Comparison of ENCODE assay signal across 14 cellular contexts in the genomic region with DNA sequence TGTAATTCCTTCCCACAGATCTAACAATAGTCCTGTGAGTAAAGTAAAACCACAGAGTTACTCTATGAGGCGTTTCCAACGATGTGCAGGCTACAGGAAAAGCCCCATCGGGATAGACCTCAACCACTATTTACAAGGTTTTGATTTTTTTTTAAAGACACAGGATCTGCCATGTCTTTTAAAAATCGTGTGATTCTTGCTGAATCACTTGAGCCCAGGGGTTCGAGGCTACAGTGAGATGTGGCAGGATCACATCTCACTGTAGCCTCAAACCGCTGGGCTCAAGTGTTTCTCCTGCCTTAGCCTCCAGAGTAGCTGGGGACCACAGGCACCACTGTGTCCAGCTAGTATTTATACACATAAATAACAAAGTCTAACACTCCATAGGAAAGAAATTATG. TPM values are rescaled to one million over a fixed set of nuclear protein-coding genes. Genes with fewer than 3 reads are reported as not detected.
DNase-seq lines count a peak whose midpoint lies in the region; ATAC-seq and TF ChIP-seq lines count a peak whose summit lies in the region.
"Had no signal": no experiment of that assay in that cellular context is flagged by ENCODE, and none has a peak within 500 bp of the region (broad histone marks: within the 10 kb centered on the region; RNA-seq: fewer than 3 reads in every experiment).

No MANE protein-coding gene starts in this region.

- WGBS in transverse colon (ENCODE audit: low coverage in 1 of 2), 2 donors: 34 to 58% methylated on average over 3 to 6 of the region's 6 CpGs

- POLR2A ChIA-PET in naive thymus-derived CD8-positive, alpha-beta T cell (lab: Charles Lee): interaction anchor here (0.8 kb wide), 1 partner anchor 51 kb away, joined by 3 read pairs; the partner anchor contains the start of gene MED17

- peaks cover 6 to 52% (median 19%) of the 10 kb centered on the region in 4 donors for H3K4me1 ChIP-seq in transverse colon

- H3K9me3 ChIP-seq in transverse colon: no peaks in the 10 kb centered on the region

- H3K4me3 ChIP-seq in dorsolateral prefrontal cortex (no peak overlapping the region), transverse colon (no peak overlapping the region)
- H3K4me3 ChIP-seq: lung had no signal

- peak overlapping the region in 2 of 59 donors; percentile 9 to 13 for H3K27ac ChIP-seq in dorsolateral prefrontal cortex
- H3K27ac ChIP-seq in transverse colon: peak overlapping the region in 1 of 4 donors; percentile 35

- TF ChIP-seq EP300 in transverse colon (IDR thresholded peaks at IDR 0.05; ENCODE audit: low read depth): no peak

- intact Hi-C loops in activated CD4-positive, alpha-beta T cell treated with anti-CD3 and anti-CD28 coated beads, Interleukin-2, amount 10 ng/mL, durations not matched to agents 24 days and 14 days (cut with micrococcal nuclease): no loop called here
- intact Hi-C loops in dorsolateral prefrontal cortex (cut with DNase I): no loop called here
- intact Hi-C loops in transverse colon (cut with DNase I; ENCODE audit: low total_unique reads): no loop called here

- peaks cover 54% of the 10 kb centered on the region for H3K4me1 Mint-ChIP-seq in activated CD4-positive, alpha-beta T cell treated with anti-CD3 and anti-CD28 coated beads, Interleukin-2, amount 10 ng/mL, durations not matched to agents 24 days and 14 days
- H3K4me1 Mint-ChIP-seq in IgD-negative memory B cell: peaks cover 26 to 45% (median 43%) of the 10 kb centered on the region in 3 donors
- peaks cover 58% of the 10 kb centered on the region for H3K4me1 Mint-ChIP-seq in activated naive CD8-positive, alpha-beta T cell (ENCODE audit: low read depth)
- H3K4me1 Mint-ChIP-seq in naive thymus-derived CD8-positive, alpha-beta T cell: peaks cover 13 to 60% (median 47%) of the 10 kb centered on the region in 4 donors
- peaks cover 10 to 29% of the 10 kb centered on the region in 2 donors for H3K4me1 Mint-ChIP-seq in stimulated activated naive B cell treated with anti-CD40 and anti-IgM and Interleukin-4, amounts not matched to agents 10 μg/mL and 1 μg/mL and 100 μg/mL, for 72 hours

- peak overlapping the region; percentile 33 for H3K4me3 Mint-ChIP-seq in activated CD4-positive, alpha-beta T cell treated with anti-CD3 and anti-CD28 coated beads, Interleukin-2, amount 10 ng/mL, durations not matched to agents 24 days and 14 days
- no peak overlapping the region for H3K4me3 Mint-ChIP-seq in IgD-negative memory B cell
- H3K4me3 Mint-ChIP-seq in activated naive CD8-positive, alpha-beta T cell: peak overlapping the region; percentile 100
- no peak overlapping the region for H3K4me3 Mint-ChIP-seq in naive thymus-derived CD8-positive, alpha-beta T cell
- no peak overlapping the region for H3K4me3 Mint-ChIP-seq in stimulated activated naive B cell treated with anti-CD40 and anti-IgM and Interleukin-4, amounts not matched to agents 10 μg/mL and 1 μg/mL and 100 μg/mL, for 72 hours

- ATAC-seq in naive thymus-derived CD8-positive, alpha-beta T cell: no peak
- no peak for ATAC-seq in stimulated activated naive B cell treated with anti-CD40 and anti-IgM and Interleukin-4, amounts not matched to agents 10 μg/mL and 1 μg/mL and 100 μg/mL, for 72 hours (replicated peaks)
- ATAC-seq: activated CD4-positive, CD25-positive, alpha-beta regulatory T cell treated with anti-CD3 and anti-CD28 coated beads, Interleukin-2, amount 50 U/mL, for 24 hours had no signal

- H3K36me3 ChIP-seq in transverse colon: peaks cover 0 to 93% (median 42%) of the 10 kb centered on the region in 4 donors

- peaks cover 87% of the 10 kb centered on the region for H3K36me3 Mint-ChIP-seq in activated CD4-positive, alpha-beta T cell treated with anti-CD3 and anti-CD28 coated beads, Interleukin-2, amount 10 ng/mL, durations not matched to agents 24 days and 14 days (ENCODE audit: low read depth)
- H3K36me3 Mint-ChIP-seq in IgD-negative memory B cell: peaks cover 3% of the 10 kb centered on the region
- H3K36me3 Mint-ChIP-seq in activated naive CD8-positive, alpha-beta T cell: peaks cover 34% of the 10 kb centered on the region
- H3K36me3 Mint-ChIP-seq in naive thymus-derived CD8-positive, alpha-beta T cell: peaks cover 0 to 98% (median 41%) of the 10 kb centered on the region in 3 donors
- H3K36me3 Mint-ChIP-seq in stimulated activated naive B cell treated with anti-CD40 and anti-IgM and Interleukin-4, amounts not matched to agents 10 μg/mL and 1 μg/mL and 100 μg/mL, for 72 hours: peaks cover 37 to 50% of the 10 kb centered on the region in 2 donors

- no peak for TF ChIP-seq POLR2A in transverse colon (IDR thresholded peaks at IDR 0.05)

- in situ Hi-C loops in transverse colon (cut with MboI; ENCODE audit: low pct_ligation_motif_present in 1 of 4, low pct_unique_long_range_greater_than_20kb in 1 of 4, low sequenced_read_pairs in 3 of 4): loop anchor here in 2 of 4 donors (25.0 kb wide), 1 partner anchor 754 kb away; the partner anchor contains the start of genes ANKRD49 (in 2 of the 2) and MRE11 (in 2 of the 2)

- H3K27ac Mint-ChIP-seq in activated CD4-positive, alpha-beta T cell treated with anti-CD3 and anti-CD28 coated beads, Interleukin-2, amount 10 ng/mL, durations not matched to agents 24 days and 14 days: no peak overlapping the region
- peak overlapping the region in 2 of 3 donors; percentile 76 to 81 for H3K27ac Mint-ChIP-seq in IgD-negative memory B cell
- H3K27ac Mint-ChIP-seq in activated naive CD8-positive, alpha-beta T cell: peak overlapping the region; percentile 73
- H3K27ac Mint-ChIP-seq in naive thymus-derived CD8-positive, alpha-beta T cell: peak overlapping the region in 8 of 10 donors; percentile 3 to 76 (median 56)
- no peak overlapping the region for H3K27ac Mint-ChIP-seq in stimulated activated naive B cell treated with anti-CD40 and anti-IgM and Interleukin-4, amounts not matched to agents 10 μg/mL and 1 μg/mL and 100 μg/mL, for 72 hours

- H3K9me3 Mint-ChIP-seq in activated CD4-positive, alpha-beta T cell treated with anti-CD3 and anti-CD28 coated beads, Interleukin-2, amount 10 ng/mL, durations not matched to agents 24 days and 14 days: no peaks in the 10 kb centered on the region
- H3K9me3 Mint-ChIP-seq in IgD-negative memory B cell: no peaks in the 10 kb centered on the region
- H3K9me3 Mint-ChIP-seq in activated naive CD8-positive, alpha-beta T cell (ENCODE audit: low read depth): no peaks in the 10 kb centered on the region
- no peaks in the 10 kb centered on the region for H3K9me3 Mint-ChIP-seq in naive thymus-derived CD8-positive, alpha-beta T cell
- no peaks in the 10 kb centered on the region for H3K9me3 Mint-ChIP-seq in stimulated activated naive B cell treated with anti-CD40 and anti-IgM and Interleukin-4, amounts not matched to agents 10 μg/mL and 1 μg/mL and 100 μg/mL, for 72 hours

- no peaks in the 10 kb centered on the region for H3K27me3 ChIP-seq in dorsolateral prefrontal cortex
- no peaks in the 10 kb centered on the region for H3K27me3 ChIP-seq in transverse colon

- DNase-seq in activated CD4-positive, alpha-beta T cell treated with anti-CD3 and anti-CD28 coated beads, Interleukin-2, amount 10 ng/mL, durations not matched to agents 24 days and 14 days: no peak
- DNase-seq in activated CD4-positive, alpha-beta T cell treated with anti-CD3 and anti-CD28 coated beads for 1 hour: no peak
- no peak for DNase-seq in naive thymus-derived CD8-positive, alpha-beta T cell
- DNase-seq in dorsolateral prefrontal cortex (no peak), transverse colon (no peak)
- no peak for DNase-seq in stimulated activated naive B cell treated with anti-CD40 and anti-IgM and Interleukin-4, amounts not matched to agents 10 μg/mL and 1 μg/mL and 100 μg/mL, for 72 hours
- DNase-seq: activated gamma-delta T cell treated with Interleukin-2 at 50 U/mL for 16 hours, hypothalamus, NCI-H146, NCI-H748 treated with DMSO at 0.1 percent for 48 hours had no signal

- no peak for TF ChIP-seq CTCF in dorsolateral prefrontal cortex (IDR thresholded peaks at IDR 0.05 in 54 of 56, conservative IDR thresholded peaks at IDR 0.05 in 2 of 56; ENCODE audit: low read depth in 1 of 56, partially characterized antibody in 56 of 56)
- TF ChIP-seq CTCF in transverse colon (IDR thresholded peaks at IDR 0.05): no peak

- no peaks in the 10 kb centered on the region for H3K27me3 Mint-ChIP-seq in activated CD4-positive, alpha-beta T cell treated with anti-CD3 and anti-CD28 coated beads, Interleukin-2, amount 10 ng/mL, durations not matched to agents 24 days and 14 days
- no peaks in the 10 kb centered on the region for H3K27me3 Mint-ChIP-seq in IgD-negative memory B cell
- H3K27me3 Mint-ChIP-seq in activated naive CD8-positive, alpha-beta T cell: no peaks in the 10 kb centered on the region
- H3K27me3 Mint-ChIP-seq in naive thymus-derived CD8-positive, alpha-beta T cell: no peaks in the 10 kb centered on the region
- H3K27me3 Mint-ChIP-seq in stimulated activated naive B cell treated with anti-CD40 and anti-IgM and Interleukin-4, amounts not matched to agents 10 μg/mL and 1 μg/mL and 100 μg/mL, for 72 hours: no peaks in the 10 kb centered on the region

RNA-seq across cellular contexts. Expression of gene TAF1D, which starts 7.8 kb away (rescaled TPM):
- 328 and 342 TPM in 2 replicates for total RNA-seq in activated CD4-positive, alpha-beta T cell treated with anti-CD3 and anti-CD28 coated beads, Interleukin-2, amount 10 ng/mL, durations not matched to agents 24 days and 14 days
- 33.4 TPM for polyA plus RNA-seq in IgD-negative memory B cell
- total RNA-seq in naive thymus-derived CD8-positive, alpha-beta T cell: 100 to 1,000 TPM; 210 to 215 TPM
- polyA plus RNA-seq in naive thymus-derived CD8-positive, alpha-beta T cell: 10 to 100 TPM; 22.3 to 25.3 (median 22.4) TPM
- total RNA-seq in dorsolateral prefrontal cortex (100 to 1,000 TPM in 109 of 120 experiments, 10 to 100 TPM in 11; 75.7 to 158 (median 117) TPM), transverse colon (100 to 1,000 TPM; 105 to 444 (median 166) TPM)

RNA-seq across cellular contexts. Expression of gene C11orf54, which starts 8.0 kb away (rescaled TPM):
- total RNA-seq in activated CD4-positive, alpha-beta T cell treated with anti-CD3 and anti-CD28 coated beads, Interleukin-2, amount 10 ng/mL, durations not matched to agents 24 days and 14 days: 21.6 and 22.2 TPM in 2 replicates
- 17.7 TPM for polyA plus RNA-seq in IgD-negative memory B cell
- total RNA-seq in naive thymus-derived CD8-positive, alpha-beta T cell: 10 to 100 TPM; 45.9 to 49.2 TPM
- polyA plus RNA-seq in naive thymus-derived CD8-positive, alpha-beta T cell: 10 to 100 TPM; 18.7 to 21.6 (median 19.4) TPM
- 10 to 100 TPM; 23.5 to 54.6 (median 37.3) TPM for total RNA-seq in dorsolateral prefrontal cortex
- total RNA-seq in transverse colon: 100 to 1,000 TPM in 2 of 4 donors, 10 to 100 TPM in 2; 33.3 to 160 (median 105) TPM

RNA-seq across cellular contexts. Expression of gene MED17, which starts 50.6 kb away (rescaled TPM):
- total RNA-seq in activated CD4-positive, alpha-beta T cell treated with anti-CD3 and anti-CD28 coated beads, Interleukin-2, amount 10 ng/mL, durations not matched to agents 24 days and 14 days: 48.5 and 55.1 TPM in 2 replicates
- polyA plus RNA-seq in IgD-negative memory B cell: 25.8 TPM
- 10 to 100 TPM; 61.7 to 62.2 TPM for total RNA-seq in naive thymus-derived CD8-positive, alpha-beta T cell
- polyA plus RNA-seq in naive thymus-derived CD8-positive, alpha-beta T cell: 10 to 100 TPM in 2 of 3 donors, 1 to 10 TPM in 1; 7.7 to 20.0 (median 17.1) TPM
- total RNA-seq in dorsolateral prefrontal cortex: 10 to 100 TPM; 23.9 to 45.0 (median 35.8) TPM
- total RNA-seq in transverse colon: 10 to 100 TPM; 17.1 to 29.1 (median 25.1) TPM

Comparison
In these comparisons a context has a peak if more than half of its experiments do, and no peak if none do; other contexts are left out.
1. H3K27ac Mint-ChIP-seq: peak in IgD-negative memory B cell (2 of 3), activated naive CD8-positive, alpha-beta T cell (single experiment) and naive thymus-derived CD8-positive, alpha-beta T cell (8 of 10); none in activated CD4-positive, alpha-beta T cell treated with anti-CD3 and anti-CD28 coated beads, Interleukin-2, amount 10 ng/mL, durations not matched to agents 24 days and 14 days (single experiment) and stimulated activated naive B cell treated with anti-CD40 and anti-IgM and Interleukin-4, amounts not matched to agents 10 μg/mL and 1 μg/mL and 100 μg/mL, for 72 hours (single experiment).
2. H3K4me3 Mint-ChIP-seq: peak in activated CD4-positive, alpha-beta T cell treated with anti-CD3 and anti-CD28 coated beads, Interleukin-2, amount 10 ng/mL, durations not matched to agents 24 days and 14 days (single experiment) and activated naive CD8-positive, alpha-beta T cell (single experiment); none in IgD-negative memory B cell (0 of 4), naive thymus-derived CD8-positive, alpha-beta T cell (0 of 10) and stimulated activated naive B cell treated with anti-CD40 and anti-IgM and Interleukin-4, amounts not matched to agents 10 μg/mL and 1 μg/mL and 100 μg/mL, for 72 hours (0 of 2).